In genomic region chr2:205198130-205198505, GRCh38 we compare ENCODE assay signal across 13 cellular contexts.
A peak's percentile ranks its signal among the peaks of the same experiment; 100 is the strongest.
DNase-seq lines count a peak whose midpoint lies in the region; ATAC-seq, FAIRE-seq and TF ChIP-seq lines count a peak whose summit lies in the region.
"Had no signal": no experiment of that assay in that cellular context is flagged by ENCODE, and none has a peak within 500 bp of the region (broad histone marks: within the 10 kb centered on the region; RNA-seq: fewer than 3 reads in every experiment).

No MANE protein-coding gene starts in this region.

- FAIRE-seq in K562 (lab: Jason Lieb, UNC) = no peak
- FAIRE-seq in HTR-8/SVneo (lab: Jason Lieb, UNC) = no peak

- POLR2A ChIA-PET in AG04450 (lab: Yijun Ruan, JAX) (interaction anchor here (0.6 kb wide), 1 partner anchor 89 kb away, joined by 9 read pairs; no protein-coding TSS in a partner anchor), K562 (lab: Yijun Ruan, JAX) (no interaction called here)

- no peaks in the 10 kb centered on the region for H3K36me3 Mint-ChIP-seq in glutamatergic neuron (ENCODE audit: unreplicated experiment)
- H3K36me3 Mint-ChIP-seq: activated naive CD8-positive, alpha-beta T cell treated with anti-CD3 and anti-CD28 coated beads, Interleukin-2, amount 10 ng/mL, durations not matched to agents 7 days and 5 days had no signal

- peaks cover 2% of the 10 kb centered on the region for H3K27me3 Mint-ChIP-seq in glutamatergic neuron (ENCODE audit: unreplicated experiment)
- H3K27me3 Mint-ChIP-seq: activated naive CD8-positive, alpha-beta T cell treated with anti-CD3 and anti-CD28 coated beads, Interleukin-2, amount 10 ng/mL, durations not matched to agents 7 days and 5 days; CD4-positive, alpha-beta T cell had no signal

- H3K27me3 ChIP-seq in AG04450 (ENCODE audit: control insufficient read depth, insufficient read depth, low read length) (no peaks in the 10 kb centered on the region), K562 (ENCODE audit: control insufficient read depth in 2 of 2, insufficient read depth in 2 of 2, low read length in 2 of 2) (no peaks in the 10 kb centered on the region), iPS DF 6.9 (ENCODE audit: control insufficient read depth, insufficient read depth, low read length) (no peaks in the 10 kb centered on the region)
- H3K27me3 ChIP-seq: esophagus muscularis mucosa had no signal

- ATAC-seq in K562 = no peak
- ATAC-seq in HG03439 (IDR thresholded peaks at IDR 0.05; ENCODE audit: unreplicated experiment) = no peak
- ATAC-seq in GM19035 (IDR thresholded peaks at IDR 0.05; ENCODE audit: unreplicated experiment) = no peak

- TF ChIP-seq CTCF in AG04450 (IDR thresholded peaks at IDR 0.05; ENCODE audit: low read depth, low read length) (no peak), K562 (IDR thresholded peaks at IDR 0.05 in 2 of 3, conservative IDR thresholded peaks at IDR 0.05 in 1 of 3; ENCODE audit: insufficient read depth in 2 of 3, low read depth in 1 of 3, low read length in 3 of 3) (no peak), glutamatergic neuron (IDR thresholded peaks at IDR 0.05; ENCODE audit: partially characterized antibody, unreplicated experiment) (no peak)

- CTCF ChIA-PET in AG04450 (lab: Charles Lee) = no interaction called here
- CTCF ChIA-PET in K562 (lab: Yijun Ruan, JAX; ENCODE audit: low intra/inter-chr PET ratio) = no interaction called here

- WGBS in K562 (ENCODE audit: insufficient coverage, low coverage, missing lambda C conversion rate) = 17% methylated on average over 3 of the region's 3 CpGs
- no CpG with 5 or more reads among the region's 3 CpGs for WGBS in iPS DF 6.9 (ENCODE audit: insufficient coverage, insufficient read length)

- no peak overlapping the region for H3K4me2 ChIP-seq in K562 (ENCODE audit: insufficient read depth, low read length)

- TF ChIP-seq RAD21 in K562 (CRISPR knock-in tag; conservative IDR thresholded peaks at IDR 0.05 in 1 of 2, IDR thresholded peaks at IDR 0.05 in 1 of 2) = no peak

- no peaks in the 10 kb centered on the region for H3K9me3 ChIP-seq in AG04450 (ENCODE audit: control insufficient read depth, insufficient read depth, low read length)
- H3K9me3 ChIP-seq in K562 (replicated peaks; ENCODE audit: control insufficient read depth, insufficient read depth, low read depth, low read length) = no peaks in the 10 kb centered on the region
- H3K9me3 ChIP-seq in iPS DF 6.9 (ENCODE audit: control insufficient read depth, insufficient read depth, low read length) = no peaks in the 10 kb centered on the region
- H3K9me3 ChIP-seq: esophagus muscularis mucosa, thoracic aorta had no signal

- no peak overlapping the region for H3K4me3 Mint-ChIP-seq in glutamatergic neuron (ENCODE audit: unreplicated experiment)
- H3K4me3 Mint-ChIP-seq: activated naive CD8-positive, alpha-beta T cell treated with anti-CD3 and anti-CD28 coated beads, Interleukin-2, amount 10 ng/mL, durations not matched to agents 7 days and 5 days; CD4-positive, alpha-beta T cell had no signal

- H3K9me1 ChIP-seq in K562 (ENCODE audit: control insufficient read depth, insufficient read depth, low read length) = no peaks in the 10 kb centered on the region

- no peaks in the 10 kb centered on the region for H4K20me1 ChIP-seq in K562 (replicated peaks; ENCODE audit: control insufficient read depth, insufficient read depth, low read length)

- in situ Hi-C loops in K562 (cut with MboI) = no loop called here

- no peak for TF ChIP-seq POLR2A in K562 (conservative IDR thresholded peaks at IDR 0.05)

- H3K36me3 ChIP-seq in K562 (ENCODE audit: control insufficient read depth, insufficient read depth, low read length) = no peaks in the 10 kb centered on the region
- no peaks in the 10 kb centered on the region for H3K36me3 ChIP-seq in iPS DF 6.9 (ENCODE audit: control insufficient read depth, insufficient read depth, low read length)
- H3K36me3 ChIP-seq: thoracic aorta had no signal

- no peak for TF ChIP-seq EP300 in K562 (IDR thresholded peaks at IDR 0.05; ENCODE audit: low read length)

- H3K9ac ChIP-seq in K562 (ENCODE audit: insufficient read depth in 1 of 2, low read depth in 2 of 2, low read length in 2 of 2) = no peak overlapping the region

- no peaks in the 10 kb centered on the region for H3K9me3 Mint-ChIP-seq in glutamatergic neuron (ENCODE audit: unreplicated experiment)
- H3K9me3 Mint-ChIP-seq: CD4-positive, alpha-beta T cell had no signal

- no TSS peak for BruUV-seq in K562 (replicated peaks; lab: Mats Ljungman, UMichigan)

- DNase-seq in AG04450 (ENCODE audit: low read depth, low spot score) = peak; percentile 49
- peak; percentile 72 for DNase-seq in HT1080 (ENCODE audit: low read depth)
- DNase-seq in K562 (ENCODE audit: extremely low read depth in 1 of 4, low spot score in 3 of 4) = no peak
- DNase-seq in iPS DF 6.9 (ENCODE audit: low read depth, low spot score) = no peak
- DNase-seq in HTR-8/SVneo (ENCODE audit: insufficient read length, low spot score) = no peak
- no peak for DNase-seq in glutamatergic neuron
- DNase-seq: activated naive CD8-positive, alpha-beta T cell treated with anti-CD3 and anti-CD28 coated beads, Interleukin-2, amount 10 ng/mL, durations not matched to agents 7 days and 5 days; NCI-H1436 had no signal

- H3K4me1 ChIP-seq in K562 (replicated peaks in 1 of 2; ENCODE audit: control insufficient read depth in 2 of 2, insufficient read depth in 2 of 2, low read length in 2 of 2) (peaks cover 0 to 11% of the 10 kb centered on the region in 2 experiments; a peak in 2 of 5 replicates), iPS DF 6.9 (ENCODE audit: control insufficient read depth, insufficient read depth, low read length) (peaks cover 2% of the 10 kb centered on the region; the same call in 1 of the 2 replicates)

- H2AFZ ChIP-seq in K562 (ENCODE audit: low read depth, low read length) = no peak overlapping the region

- H3K4me1 Mint-ChIP-seq in glutamatergic neuron (ENCODE audit: low read depth, unreplicated experiment) = peaks cover 4% of the 10 kb centered on the region

- no peak overlapping the region for H3K4me3 ChIP-seq in AG04450 (ENCODE audit: low read depth, low read length)
- H3K4me3 ChIP-seq in K562 = no peak overlapping the region
- no peak overlapping the region for H3K4me3 ChIP-seq in iPS DF 6.9 (ENCODE audit: low read length)
- H3K4me3 ChIP-seq: esophagus muscularis mucosa, thoracic aorta had no signal

- H3K27ac ChIP-seq in AG04450 (ENCODE audit: low read depth, low read length) (no peak overlapping the region), K562 (ENCODE audit: extremely low read depth, low read depth, low read length) (0 out of 3 replicates have a peak overlapping the region, but pooled peaks have one; percentile 21), iPS DF 6.9 (ENCODE audit: low read length) (peak overlapping the region; percentile 26)
- H3K27ac ChIP-seq: esophagus muscularis mucosa, thoracic aorta had no signal

- H3K79me2 ChIP-seq in K562 (ENCODE audit: control insufficient read depth, insufficient read depth, low read length) = no peaks in the 10 kb centered on the region

- no peak overlapping the region for H3K27ac Mint-ChIP-seq in glutamatergic neuron (ENCODE audit: unreplicated experiment)
- H3K27ac Mint-ChIP-seq: activated naive CD8-positive, alpha-beta T cell treated with anti-CD3 and anti-CD28 coated beads, Interleukin-2, amount 10 ng/mL, durations not matched to agents 7 days and 5 days; CD4-positive, alpha-beta T cell had no signal

- intact Hi-C loops in K562 (cut with micrococcal nuclease) = no loop called here

TF ChIP-seq in K562, 482 proteins besides CTCF, POLR2A, EP300 and RAD21:
- TF ChIP-seq PATZ1 (CRISPR knock-in tag; IDR thresholded peaks at IDR 0.05; ENCODE audit: borderline replicate concordance) (no peak), ASH1L (IDR thresholded peaks at IDR 0.05; ENCODE audit: borderline replicate concordance, low read depth, partially characterized antibody) (no peak), ZNF507 (tag; conservative IDR thresholded peaks at IDR 0.05) (no peak)

Comparison
In these comparisons a context has a peak if more than half of its experiments do, and no peak if none do; other contexts are left out.
1. DNase-seq: peak in AG04450 (single experiment) and HT1080 (single experiment); none in K562 (0 of 4), iPS DF 6.9 (single experiment), HTR-8/SVneo (single experiment) and glutamatergic neuron (single experiment).